Comparison of ENCODE assay signal across 8 cellular contexts in genomic region chr1:153775432-153776311, GRCh38. TPM values are rescaled to one million over a fixed set of nuclear protein-coding genes. Genes with fewer than 3 reads are reported as not detected.
A peak's percentile ranks its signal among the peaks of the same experiment; 100 is the strongest.
DNase-seq lines count a peak whose midpoint lies in the region; ATAC-seq and TF ChIP-seq lines count a peak whose summit lies in the region.

No MANE protein-coding gene starts in this region.

- H3K9me3 ChIP-seq in endodermal cell (ENCODE audit: control insufficient read depth, low read length): no peaks in the 10 kb centered on the region

- peaks cover 21% of the 10 kb centered on the region for H3K4me1 Mint-ChIP-seq in endodermal cell

- H3K4me1 ChIP-seq in endodermal cell (ENCODE audit: control insufficient read depth, insufficient read depth, low read length): peaks cover 2% of the 10 kb centered on the region

- 0 to 3% methylated on average over 29 to 83 of the region's 83 CpGs for WGBS in endodermal cell (ENCODE audit: insufficient coverage in 1 of 2, insufficient read length in 1 of 2), 2 experiments

- H3K36me3 ChIP-seq in endodermal cell (ENCODE audit: control insufficient read depth, insufficient read depth, low read length): peaks cover 44% of the 10 kb centered on the region

- peak overlapping the region; percentile 29 for H3K27ac ChIP-seq in endodermal cell (ENCODE audit: low read depth, low read length)

- H3K9me3 Mint-ChIP-seq in endodermal cell: no peaks in the 10 kb centered on the region

- ATAC-seq in HG03097 (IDR thresholded peaks at IDR 0.05; ENCODE audit: low FRiP score, unreplicated experiment): peak; percentile 43
- ATAC-seq in GM21390 (IDR thresholded peaks at IDR 0.05; ENCODE audit: unreplicated experiment): no peak

- H3K27me3 Mint-ChIP-seq in endodermal cell (ENCODE audit: insufficient read depth): no peaks in the 10 kb centered on the region

- H3K4me3 ChIP-seq in GM12865 (ENCODE audit: low read depth, low read length) (peak overlapping the region; percentile 83), endodermal cell (ENCODE audit: low read length) (peak overlapping the region; percentile 85)

- peaks cover 50% of the 10 kb centered on the region for H3K36me3 Mint-ChIP-seq in endodermal cell (ENCODE audit: low read depth)

- DNase-seq in GM12865 (ENCODE audit: low read depth) (peak; percentile 86), NCI-H526 (lab: John Stamatoyannopoulos, UW) (peak; percentile 92 to 98), endodermal cell (peak; percentile 98), mucosa of gallbladder (ENCODE audit: low spot score) (peak; percentile 39)
- DNase-seq in activated CD8-positive, alpha-beta memory T cell treated with anti-CD3 and anti-CD28 coated beads for 24 hours: peak; percentile 83
- peak; percentile 46 for DNase-seq in stimulated activated CD8-positive, alpha-beta memory T cell treated with anti-CD3 and anti-CD28 coated beads, Interleukin-7, amount 100 ng/mL, for 48 hours (ENCODE audit: extremely low read depth in 1 of 2, low read depth in 1 of 2)

- H3K27me3 ChIP-seq in endodermal cell (ENCODE audit: control insufficient read depth, insufficient read depth, low read length, poor library complexity, severe bottlenecking): no peaks in the 10 kb centered on the region

- H3K27ac Mint-ChIP-seq in endodermal cell: peak overlapping the region; percentile 77

- peak overlapping the region; percentile 74 for H3K9ac ChIP-seq in endodermal cell (ENCODE audit: extremely low read depth, low read length, poor library complexity, severe bottlenecking)

- peak overlapping the region; percentile 75 for H3K4me3 Mint-ChIP-seq in endodermal cell

- TF ChIP-seq CTCF in GM12865 (IDR thresholded peaks at IDR 0.05; ENCODE audit: insufficient read depth, low read depth, low read length, missing control alignments): no peak
- peak; percentile 30 for TF ChIP-seq CTCF in endodermal cell (conservative IDR thresholded peaks at IDR 0.05)

RNA-seq across cellular contexts. Expression of gene SLC27A3, which starts 0.5 kb away (rescaled TPM):
- total RNA-seq in endodermal cell (10 to 100 TPM; 60.6 to 64.5 TPM), mucosa of gallbladder (22.1 TPM)
- 18.9 TPM for polyA plus RNA-seq in endodermal cell (2013, experiment 1 of 2)
- polyA plus RNA-seq in endodermal cell (2013, experiment 2 of 2): 18.1 TPM

RNA-seq across cellular contexts. Expression of gene INTS3, which starts 47.8 kb away (rescaled TPM):
- 100 to 1,000 TPM in 1 of 2 donors, 10 to 100 TPM in 1; 94.4 to 117 TPM for total RNA-seq in endodermal cell
- polyA plus RNA-seq in endodermal cell (2013, experiment 1 of 2): 64.8 TPM
- polyA plus RNA-seq in endodermal cell (2013, experiment 2 of 2): 56.5 TPM
- 72.9 TPM for total RNA-seq in mucosa of gallbladder

Comparison
In these comparisons a context has a peak if more than half of its experiments do, and no peak if none do; other contexts are left out.
1. DNase-seq: peak in every context shown above with its lines; median percentile 98 in endodermal cell; 95 in NCI-H526; 86 in GM12865; 83 in activated CD8-positive, alpha-beta memory T cell treated with anti-CD3 and anti-CD28 coated beads for 24 hours; 46 in stimulated activated CD8-positive, alpha-beta memory T cell treated with anti-CD3 and anti-CD28 coated beads, Interleukin-7, amount 100 ng/mL, for 48 hours; 39 in mucosa of gallbladder.